Comparison of ENCODE assay signal across 1 cellular context in the genomic region with DNA sequence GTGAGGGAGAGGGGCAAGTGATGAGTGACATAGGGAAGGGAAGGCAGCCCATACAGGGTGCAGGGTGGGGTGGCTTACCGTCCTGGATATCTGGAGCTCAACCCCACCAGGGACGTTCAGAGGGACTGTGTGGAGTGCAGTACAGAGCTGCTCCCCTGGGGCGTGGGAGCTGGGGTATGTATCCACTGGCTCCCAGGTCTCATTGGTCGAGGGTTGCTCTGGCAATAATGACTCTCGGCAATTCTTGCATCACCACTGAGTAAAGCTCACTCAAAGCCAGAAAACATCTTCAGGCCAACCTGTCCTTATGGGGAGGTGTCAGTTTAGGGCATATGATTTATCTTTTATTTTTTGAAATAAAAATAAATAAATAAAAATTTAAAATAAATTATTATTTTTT.
A peak's percentile ranks its signal among the peaks of the same experiment; 100 is the strongest.
TF ChIP-seq lines count a peak whose summit lies in the region.

No MANE protein-coding gene starts in this region.

TF ChIP-seq in IMR-90, 13 proteins besides CTCF, POLR2A, EP300 and RAD21:
- peak; percentile 34; the same call in 1 of the 2 replicates for TF ChIP-seq CEBPB (IDR thresholded peaks at IDR 0.05; ENCODE audit: low read depth, low read length)
- TF ChIP-seq, protein P1, sequence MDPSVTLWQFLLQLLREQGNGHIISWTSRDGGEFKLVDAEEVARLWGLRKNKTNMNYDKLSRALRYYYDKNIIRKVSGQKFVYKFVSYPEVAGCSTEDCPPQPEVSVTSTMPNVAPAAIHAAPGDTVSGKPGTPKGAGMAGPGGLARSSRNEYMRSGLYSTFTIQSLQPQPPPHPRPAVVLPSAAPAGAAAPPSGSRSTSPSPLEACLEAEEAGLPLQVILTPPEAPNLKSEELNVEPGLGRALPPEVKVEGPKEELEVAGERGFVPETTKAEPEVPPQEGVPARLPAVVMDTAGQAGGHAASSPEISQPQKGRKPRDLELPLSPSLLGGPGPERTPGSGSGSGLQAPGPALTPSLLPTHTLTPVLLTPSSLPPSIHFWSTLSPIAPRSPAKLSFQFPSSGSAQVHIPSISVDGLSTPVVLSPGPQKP (IDR thresholded peaks at IDR 0.05; ENCODE audit: borderline replicate concordance, low read depth, low read length): no peak
